17 cellular contexts compared by ENCODE assay signal in the genomic region with DNA sequence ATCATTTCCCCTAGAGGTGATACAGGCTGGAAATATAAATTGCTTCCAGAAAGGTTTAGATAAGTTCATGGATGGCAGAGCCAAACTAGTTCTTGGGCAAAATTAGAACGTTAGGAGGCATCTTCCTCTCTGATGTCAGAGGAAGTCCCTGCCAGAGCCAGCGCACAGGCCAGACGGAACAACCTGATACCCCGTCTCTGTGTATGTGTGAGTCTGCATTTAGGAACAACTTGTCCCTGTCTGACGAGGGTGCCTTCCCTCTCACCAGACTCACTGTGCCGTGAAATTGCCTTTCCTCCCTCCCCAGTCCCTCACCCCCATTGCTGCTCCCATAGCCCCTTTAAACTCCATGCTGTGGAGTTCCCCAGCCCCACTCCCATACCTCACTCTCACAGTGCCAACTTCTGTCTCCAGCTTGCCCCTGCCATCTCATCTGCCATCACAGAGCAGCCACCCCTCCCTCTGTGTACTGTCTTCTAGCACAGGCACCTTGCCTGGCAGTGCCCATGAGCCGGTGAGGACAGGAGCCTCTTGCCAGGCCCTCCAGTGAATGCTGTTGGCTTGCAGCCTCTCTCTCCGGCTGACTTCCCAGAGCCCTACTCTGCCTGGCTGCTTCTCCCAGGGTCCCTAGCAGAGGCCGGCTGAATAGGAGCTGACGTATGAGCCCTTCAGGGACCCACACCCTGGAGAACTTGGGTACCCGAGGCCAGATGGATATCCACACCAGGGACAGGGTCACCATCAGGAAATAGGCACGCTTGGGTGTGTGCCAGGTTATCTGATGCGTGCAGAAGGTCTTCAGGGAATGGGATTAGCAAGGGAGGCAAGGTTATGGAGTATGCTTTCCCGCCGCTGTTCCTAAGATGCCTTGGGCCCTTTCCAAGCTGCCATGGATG. TPM values are rescaled to one million over a fixed set of nuclear protein-coding genes. Genes with fewer than 3 reads are reported as not detected.
DNase-seq lines count a peak whose midpoint lies in the region; ATAC-seq, FAIRE-seq and TF ChIP-seq lines count a peak whose summit lies in the region.
"Had no signal": no experiment of that assay in that cellular context is flagged by ENCODE, and none has a peak within 500 bp of the region (broad histone marks: within the 10 kb centered on the region; RNA-seq: fewer than 3 reads in every experiment).

No MANE protein-coding gene starts in this region.

- no peak overlapping the region for H2AK5ac ChIP-seq in trophoblast cell (ENCODE audit: low read length)

- H2BK5ac ChIP-seq in trophoblast cell (ENCODE audit: low read depth, low read length, poor library complexity) = no peak overlapping the region

- TF ChIP-seq CTCF in SK-N-SH (IDR thresholded peaks at IDR 0.05) (no peak), K562 (IDR thresholded peaks at IDR 0.05 in 2 of 3, conservative IDR thresholded peaks at IDR 0.05 in 1 of 3; ENCODE audit: insufficient read depth in 2 of 3, low read depth in 1 of 3, low read length in 3 of 3) (no peak), sigmoid colon (IDR thresholded peaks at IDR 0.05) (no peak)

- no peak for FAIRE-seq in K562 (lab: Jason Lieb, UNC)
- FAIRE-seq: A549, G401.6 had no signal

- H3K9me3 Mint-ChIP-seq in activated CD4-positive, alpha-beta T cell treated with anti-CD3 and anti-CD28 coated beads, Interleukin-2, amount 10 ng/mL, durations not matched to agents 24 days and 14 days = no peaks in the 10 kb centered on the region
- H3K9me3 Mint-ChIP-seq: H9 had no signal

- peaks cover 2% of the 10 kb centered on the region for H3K27me3 Mint-ChIP-seq in activated CD4-positive, alpha-beta T cell treated with anti-CD3 and anti-CD28 coated beads, Interleukin-2, amount 10 ng/mL, durations not matched to agents 24 days and 14 days

- H3K4me3 ChIP-seq in SK-N-SH (ENCODE audit: low read depth in 2 of 2, low read length in 1 of 2) (no peak overlapping the region), K562 (no peak overlapping the region), trophoblast cell (ENCODE audit: low read depth, low read length) (peak overlapping the region; percentile 7), sigmoid colon (no peak overlapping the region)
- H3K4me3 ChIP-seq: A549, PC-9 had no signal

- H4K8ac ChIP-seq in trophoblast cell (ENCODE audit: low read depth, low read length) = no peak overlapping the region

- no peaks in the 10 kb centered on the region for H3K36me3 ChIP-seq in SK-N-SH (replicated peaks in 1 of 2; ENCODE audit: control insufficient read depth in 1 of 2, insufficient read depth in 2 of 2, low read length in 1 of 2)
- no peaks in the 10 kb centered on the region for H3K36me3 ChIP-seq in K562 (ENCODE audit: control insufficient read depth, insufficient read depth, low read length)
- H3K36me3 ChIP-seq in trophoblast cell (ENCODE audit: control insufficient read depth in 1 of 2, insufficient read depth in 2 of 2, low read length in 2 of 2) = no peaks in the 10 kb centered on the region
- no peaks in the 10 kb centered on the region for H3K36me3 ChIP-seq in sigmoid colon

- H4K20me1 ChIP-seq in SK-N-SH (ENCODE audit: insufficient read depth) (no peaks in the 10 kb centered on the region), K562 (replicated peaks; ENCODE audit: control insufficient read depth, insufficient read depth, low read length) (peaks cover 23% of the 10 kb centered on the region; the same call in 1 of the 2 replicates)

- no peaks in the 10 kb centered on the region for H3K4me1 Mint-ChIP-seq in activated CD4-positive, alpha-beta T cell treated with anti-CD3 and anti-CD28 coated beads, Interleukin-2, amount 10 ng/mL, durations not matched to agents 24 days and 14 days
- H3K4me1 Mint-ChIP-seq: CD14-positive monocyte had no signal

- no peak overlapping the region for H3K4me3 Mint-ChIP-seq in activated CD4-positive, alpha-beta T cell treated with anti-CD3 and anti-CD28 coated beads, Interleukin-2, amount 10 ng/mL, durations not matched to agents 24 days and 14 days
- H3K4me3 Mint-ChIP-seq: CD14-positive monocyte, H9 had no signal

- TF ChIP-seq POLR2A in K562 (conservative IDR thresholded peaks at IDR 0.05) (no peak), sigmoid colon (IDR thresholded peaks at IDR 0.05) (no peak)

- no peak for TF ChIP-seq EP300 in SK-N-SH (IDR thresholded peaks at IDR 0.05; ENCODE audit: borderline replicate concordance in 1 of 2, low read depth in 1 of 2, low read length in 1 of 2)
- no peak for TF ChIP-seq EP300 in K562 (IDR thresholded peaks at IDR 0.05; ENCODE audit: low read length)
- no peak for TF ChIP-seq EP300 in sigmoid colon (IDR thresholded peaks at IDR 0.05)

- CTCF ChIA-PET in SK-N-SH (lab: Yijun Ruan, JAX) (interaction anchor here (0.9 to 6.2 kb wide), 4 partner anchors 11 to 176 kb away, joined by 4 to 30 read pairs (median 12); no protein-coding TSS in a partner anchor), K562 (lab: Yijun Ruan, JAX; ENCODE audit: low intra/inter-chr PET ratio) (interaction anchor here (0.6 kb wide), 1 partner anchor 336 kb away, joined by 4 read pairs; no protein-coding TSS in a partner anchor)

- no peak overlapping the region for H3K4me2 ChIP-seq in SK-N-SH
- no peak overlapping the region for H3K4me2 ChIP-seq in K562 (ENCODE audit: insufficient read depth, low read length)
- no peak overlapping the region for H3K4me2 ChIP-seq in trophoblast cell (ENCODE audit: low read length)
- H3K4me2 ChIP-seq: A549, PC-9 had no signal

- no TSS peak for BruUV-seq in K562 (replicated peaks; lab: Mats Ljungman, UMichigan)

- H3K79me2 ChIP-seq in SK-N-SH (ENCODE audit: insufficient read depth) (no peaks in the 10 kb centered on the region), K562 (ENCODE audit: control insufficient read depth, insufficient read depth, low read length) (no peaks in the 10 kb centered on the region), trophoblast cell (ENCODE audit: control insufficient read depth, insufficient read depth, low read length, poor library complexity) (no peaks in the 10 kb centered on the region)

- no peak overlapping the region for H2BK12ac ChIP-seq in trophoblast cell (ENCODE audit: low read length)

- H3K18ac ChIP-seq in trophoblast cell (ENCODE audit: low read length) = no peak overlapping the region

- H3K4me1 ChIP-seq in SK-N-SH (ENCODE audit: control insufficient read depth in 1 of 2, insufficient read depth in 2 of 2, low read depth in 1 of 2, low read length in 1 of 2) (peaks cover 0 to 77% of the 10 kb centered on the region in 2 experiments; a peak in 2 of 4 replicates), K562 (replicated peaks in 1 of 2; ENCODE audit: control insufficient read depth in 2 of 2, insufficient read depth in 2 of 2, low read length in 2 of 2) (peaks cover 0 to 3% of the 10 kb centered on the region in 2 experiments; a peak in 1 of 5 replicates), trophoblast cell (ENCODE audit: control insufficient read depth in 1 of 2, insufficient read depth in 2 of 2, low read length in 2 of 2) (no peaks in the 10 kb centered on the region), sigmoid colon (no peaks in the 10 kb centered on the region)
- H3K4me1 ChIP-seq: A549 had no signal

- H2AFZ ChIP-seq in SK-N-SH (ENCODE audit: low read depth) = no peak overlapping the region
- no peak overlapping the region for H2AFZ ChIP-seq in K562 (ENCODE audit: low read depth, low read length)
- no peak overlapping the region for H2AFZ ChIP-seq in trophoblast cell (ENCODE audit: insufficient read depth, low read length, poor library complexity)
- H2AFZ ChIP-seq: PC-9 had no signal

- H3K79me1 ChIP-seq in trophoblast cell (ENCODE audit: low read length) = no peaks in the 10 kb centered on the region

- WGBS in SK-N-SH (ENCODE audit: low lambda C conversion rate) = 43% methylated on average over 9 of the region's 15 CpGs
- WGBS in K562 (ENCODE audit: insufficient coverage, low coverage, missing lambda C conversion rate) = 12% methylated on average over 15 of the region's 15 CpGs
- no CpG with 5 or more reads among the region's 15 CpGs for WGBS in trophoblast cell (ENCODE audit: extremely low coverage, insufficient coverage, insufficient read length)
- WGBS in sigmoid colon, 2 donors = 67% methylated on average over 15 of the region's 15 CpGs

- no peaks in the 10 kb centered on the region for H3K36me3 Mint-ChIP-seq in activated CD4-positive, alpha-beta T cell treated with anti-CD3 and anti-CD28 coated beads, Interleukin-2, amount 10 ng/mL, durations not matched to agents 24 days and 14 days (ENCODE audit: low read depth)
- H3K36me3 Mint-ChIP-seq: CD14-positive monocyte had no signal

- H3K9me1 ChIP-seq in K562 (ENCODE audit: control insufficient read depth, insufficient read depth, low read length) = no peaks in the 10 kb centered on the region

- H4K12ac ChIP-seq in trophoblast cell (ENCODE audit: low read depth, low read length) = no peak overlapping the region

- H3K27ac Mint-ChIP-seq in activated CD4-positive, alpha-beta T cell treated with anti-CD3 and anti-CD28 coated beads, Interleukin-2, amount 10 ng/mL, durations not matched to agents 24 days and 14 days = no peak overlapping the region
- H3K27ac Mint-ChIP-seq: CD14-positive monocyte, H9 had no signal

- intact Hi-C loops in K562 (cut with micrococcal nuclease) = no loop called here
- intact Hi-C loops in activated CD4-positive, alpha-beta T cell treated with anti-CD3 and anti-CD28 coated beads, Interleukin-2, amount 10 ng/mL, durations not matched to agents 24 days and 14 days (cut with micrococcal nuclease) = no loop called here
- intact Hi-C loops in sigmoid colon (cut with DNase I) = no loop called here

- ATAC-seq in SK-N-SH treated with all-trans-retinoic acid at 6 μM for 48 hours = no peak
- no peak for ATAC-seq in K562

- H3K14ac ChIP-seq in trophoblast cell (ENCODE audit: low read length) = no peak overlapping the region

- POLR2A ChIA-PET in SK-N-SH (lab: Yijun Ruan, JAX) = interaction anchor here (3.2 kb wide), 1 partner anchor 9 kb away, joined by 16 read pairs; no protein-coding TSS in a partner anchor
- POLR2A ChIA-PET in K562 (lab: Yijun Ruan, JAX) = no interaction called here

- no peaks in the 10 kb centered on the region for H3K9me3 ChIP-seq in SK-N-SH
- H3K9me3 ChIP-seq in K562 (replicated peaks; ENCODE audit: control insufficient read depth, insufficient read depth, low read depth, low read length) = no peaks in the 10 kb centered on the region
- no peaks in the 10 kb centered on the region for H3K9me3 ChIP-seq in trophoblast cell (ENCODE audit: insufficient read depth, low read depth, low read length)
- no peaks in the 10 kb centered on the region for H3K9me3 ChIP-seq in sigmoid colon
- H3K9me3 ChIP-seq: A549 had no signal

- H3K9ac ChIP-seq in SK-N-SH (no peak overlapping the region), K562 (ENCODE audit: insufficient read depth in 1 of 2, low read depth in 2 of 2, low read length in 2 of 2) (no peak overlapping the region), trophoblast cell (ENCODE audit: low read length) (no peak overlapping the region)

- H3K27ac ChIP-seq in SK-N-SH (ENCODE audit: low read depth in 2 of 2, low read length in 1 of 2) (peak overlapping the region in 1 of 2 experiments; percentile 87; a peak in 2 of 4 replicates), K562 (ENCODE audit: extremely low read depth, low read depth, low read length) (no peak overlapping the region), trophoblast cell (ENCODE audit: low read depth, low read length) (no peak overlapping the region), sigmoid colon (no peak overlapping the region)
- H3K27ac ChIP-seq: A549, PC-9 had no signal

- no peak overlapping the region for H3K4ac ChIP-seq in trophoblast cell (ENCODE audit: low read depth, low read length)

- TF ChIP-seq RAD21 in SK-N-SH (IDR thresholded peaks at IDR 0.05; ENCODE audit: low read length) (no peak), K562 (CRISPR knock-in tag; conservative IDR thresholded peaks at IDR 0.05 in 1 of 2, IDR thresholded peaks at IDR 0.05 in 1 of 2) (no peak)

- no peak for DNase-seq in SK-N-SH
- DNase-seq in NCI-H2171 treated with DMSO at 0.1 percent for 48 hours (lab: John Stamatoyannopoulos, UW) = peak; percentile 80
- no peak for DNase-seq in K562 (ENCODE audit: extremely low read depth in 1 of 4, low spot score in 3 of 4)
- DNase-seq in trophoblast cell = no peak
- DNase-seq in activated CD4-positive, alpha-beta T cell treated with anti-CD3 and anti-CD28 coated beads, Interleukin-2, amount 10 ng/mL, durations not matched to agents 24 days and 14 days = no peak
- DNase-seq in sigmoid colon = no peak
- no peak for DNase-seq in central memory CD4-positive, alpha-beta T cell
- DNase-seq: NCI-H1930, NCI-H526 had no signal

- in situ Hi-C loops in K562 (cut with MboI) = no loop called here

- H3K27me3 ChIP-seq in SK-N-SH (ENCODE audit: insufficient read depth) = peaks cover 4% of the 10 kb centered on the region; the same call in 1 of the 2 replicates
- H3K27me3 ChIP-seq in K562 (ENCODE audit: control insufficient read depth in 2 of 2, insufficient read depth in 2 of 2, low read length in 2 of 2) = peaks cover 5 to 58% of the 10 kb centered on the region in 2 experiments; a peak in 3 of 5 replicates
- H3K27me3 ChIP-seq in trophoblast cell (ENCODE audit: insufficient read depth, low read length) = peaks cover 2% of the 10 kb centered on the region
- H3K27me3 ChIP-seq in sigmoid colon = peaks cover 0 to 24% (median 13%) of the 10 kb centered on the region in 3 donors

- no peak overlapping the region for H3K23ac ChIP-seq in trophoblast cell (ENCODE audit: low read length)

- no peaks in the 10 kb centered on the region for H3K9me2 ChIP-seq in SK-N-SH

- H3F3A ChIP-seq in SK-N-SH (replicated peaks; ENCODE audit: insufficient read depth) = peaks cover 4% of the 10 kb centered on the region

- H2BK120ac ChIP-seq in trophoblast cell (ENCODE audit: insufficient read depth, low read length, poor library complexity) = no peak overlapping the region

- no peak overlapping the region for H4K91ac ChIP-seq in trophoblast cell (ENCODE audit: low read depth, low read length)

RNA-seq across cellular contexts. Expression of a gene that starts 26.7 kb away (rescaled TPM):
- polyA plus RNA-seq in SK-N-SH (2012; rRNA removed) (0.46 and 0.55 TPM in 2 replicates), K562 (2011; rRNA removed) (not detected in 2 replicates), K562 (2014; fragmentation: Illumina TruSeq; extraction: Trizol) (not detected in 2 replicates), K562 (2014; fragmentation: Nextera tagmentation; extraction: Ambion mirVana) (not detected), K562 (2014; rRNA removed) (not detected in 2 replicates), sigmoid colon (under 1 TPM in 2 of 3 donors, not detected in 1; 0.34 to 0.60 TPM)
- polyA plus RNA-seq in SK-N-SH (2012; cell fraction: cytosol; rRNA removed) = 0.27 and 0.98 TPM in 2 replicates
- polyA plus RNA-seq in SK-N-SH (2012; cell fraction: nucleus; rRNA removed) = 0.74 and 1.4 TPM in 2 replicates
- total RNA-seq in K562 (2011; cell fraction: chromatin; rRNA removed; ENCODE audit: low replicate concordance) = not detected in 2 replicates
- total RNA-seq in K562 (2011; cell fraction: nucleolus; rRNA removed) = not detected in 2 replicates
- total RNA-seq in K562 (2011; cell fraction: nucleoplasm; rRNA removed) = not detected in 2 replicates
- total RNA-seq in K562 (2014; rRNA removed) (not detected in 2 replicates), K562 (2014; rRNA removed; fragmentation: Illumina TruSeq; extraction: Trizol) (not detected in 2 replicates), K562 (2015; rRNA removed; fragmentation: Illumina TruSeq; extraction: Trizol) (not detected in 2 replicates), K562 (2021) (not detected in 2 replicates), sigmoid colon (not detected)
- polyA plus RNA-seq in K562 (2011; cell fraction: cytosol; rRNA removed) = 0.03 TPM in 1 of 2 replicates, not detected in the other
- not detected in 2 replicates for polyA plus RNA-seq in K562 (2011; cell fraction: nucleus; rRNA removed)
- 0.06 TPM in 1 of 2 replicates, not detected in the other for polyA plus RNA-seq in K562 (2012)
- polyA minus RNA-seq in K562 (2011; rRNA and poly(A)+ RNA removed) = not detected in 2 replicates
- polyA minus RNA-seq in K562 (2011; cell fraction: cytosol; rRNA and poly(A)+ RNA removed) = not detected in 2 replicates
- polyA minus RNA-seq in K562 (2011; cell fraction: nucleus; rRNA and poly(A)+ RNA removed) = not detected in 2 replicates
- polyA plus RNA-seq in trophoblast cell (2013) = 0.01 and 0.03 TPM in 2 replicates
- total RNA-seq in activated CD4-positive, alpha-beta T cell treated with anti-CD3 and anti-CD28 coated beads, Interleukin-2, amount 10 ng/mL, durations not matched to agents 24 days and 14 days = not detected in 2 replicates
- total RNA-seq: IMR-90; T-helper 1 cell treated with Interleukin-12 subunit alpha and Interleukin-12 subunit beta and Interleukin-4 antibody, amounts not matched to agents 30 ng/mL and 1 ng/mL, for 36 hours had no signal
- polyA plus RNA-seq: IMR-90 had no signal
